Comparison of ENCODE assay signal across 25 cellular contexts in genomic region chr4:141098163-141098562, GRCh38.
"Had no signal": no experiment of that assay in that cellular context is flagged by ENCODE, and none has a peak within 500 bp of the region (broad histone marks: within the 10 kb centered on the region; RNA-seq: fewer than 3 reads in every experiment).

No MANE protein-coding gene starts in this region.

- H3K4me3 ChIP-seq: stomach, suprapubic skin, testis, thoracic aorta, thyroid gland, tibial artery, tibial nerve, transverse colon, upper lobe of left lung, uterus, vagina had no signal

- H3K4me1 ChIP-seq: stomach, suprapubic skin, testis, thyroid gland, tibial artery, tibial nerve, transverse colon, upper lobe of left lung, uterus, vagina had no signal

- H3K27me3 ChIP-seq: stomach, suprapubic skin, testis, thyroid gland, tibial artery, tibial nerve, transverse colon, upper lobe of left lung, uterus, vagina had no signal

- H3K27ac ChIP-seq: stomach, suprapubic skin, testis, thoracic aorta, thyroid gland, tibial artery, tibial nerve, transverse colon, upper lobe of left lung, uterus, vagina had no signal

- H3K9me3 ChIP-seq: stomach, suprapubic skin, testis, thyroid gland, tibial artery, upper lobe of left lung, uterus, vagina had no signal

- H3K36me3 ChIP-seq: stomach, suprapubic skin, thoracic aorta, thyroid gland, tibial nerve, transverse colon, upper lobe of left lung, uterus, vagina had no signal

- ATAC-seq: stimulated activated effector memory CD8-positive, alpha-beta T cell treated with anti-CD3 and anti-CD28 coated beads, Interleukin-12 subunit alpha, Interleukin-12 subunit beta, amount 100 ng/mL, for 72 hours; stimulated activated memory B cell treated with anti-CD40 and anti-IgM and Interleukin-4, amounts not matched to agents 10 μg/mL and 1 μg/mL and 100 μg/mL, for 72 hours; stimulated activated naive B cell treated with anti-CD40 and anti-IgM and Interleukin-4, amounts not matched to agents 10 μg/mL and 1 μg/mL and 100 μg/mL, for 72 hours; stimulated activated naive CD8-positive, alpha-beta T cell treated with anti-CD3 and anti-CD28 coated beads, Interleukin-15, amount 100 ng/mL, for 72 hours; stimulated activated naive CD8-positive, alpha-beta T cell treated with anti-CD3 and anti-CD28 coated beads, Interleukin-15, Interleukin-2, amounts not matched to agents 100 U/mL and 50 U/mL, for 24 hours had no signal

- DNase-seq: stimulated activated CD4-positive, alpha-beta T cell treated with anti-CD3 and anti-CD28 coated beads, Interleukin-2, amount 100 ng/mL, for 48 hours; stimulated activated CD4-positive, alpha-beta T cell treated with anti-CD3 and anti-CD28 coated beads, Interleukin-4, amount 100 ng/mL, for 1 hour; stimulated activated CD4-positive, alpha-beta T cell treated with anti-CD3 and anti-CD28 coated beads, Interleukin-4, amount 100 ng/mL, for 24 hours; stimulated activated CD4-positive, alpha-beta T cell treated with anti-CD3 and anti-CD28 coated beads, Interleukin-4, amount 100 ng/mL, for 4 hours; stimulated activated CD8-positive, alpha-beta memory T cell treated with anti-CD3 and anti-CD28 coated beads, Interleukin-4, amount 100 ng/mL, for 48 hours; stimulated activated naive B cell treated with anti-CD40 and anti-IgM and Interleukin-4, amounts not matched to agents 10 μg/mL and 1 μg/mL and 100 μg/mL, for 72 hours; stimulated activated naive CD4-positive, alpha-beta T cell; stimulated activated naive CD4-positive, alpha-beta T cell treated with Interleukin-2 at 50 U/mL for 16 hours; stimulated activated naive CD8-positive, alpha-beta T cell treated with anti-CD3 and anti-CD28 coated beads, Interleukin-15, amount 100 ng/mL, for 72 hours; stimulated activated naive CD8-positive, alpha-beta T cell treated with anti-CD3 and anti-CD28 coated beads, Interleukin-15, Interleukin-2, amounts not matched to agents 100 U/mL and 50 U/mL, for 24 hours; stomach; substantia nigra; testis; thyroid gland; tibial artery; transverse colon; trophoblast cell; upper lobe of left lung; uterus had no signal
